ENCODE assay signal across 13 cellular contexts in the genomic region with DNA sequence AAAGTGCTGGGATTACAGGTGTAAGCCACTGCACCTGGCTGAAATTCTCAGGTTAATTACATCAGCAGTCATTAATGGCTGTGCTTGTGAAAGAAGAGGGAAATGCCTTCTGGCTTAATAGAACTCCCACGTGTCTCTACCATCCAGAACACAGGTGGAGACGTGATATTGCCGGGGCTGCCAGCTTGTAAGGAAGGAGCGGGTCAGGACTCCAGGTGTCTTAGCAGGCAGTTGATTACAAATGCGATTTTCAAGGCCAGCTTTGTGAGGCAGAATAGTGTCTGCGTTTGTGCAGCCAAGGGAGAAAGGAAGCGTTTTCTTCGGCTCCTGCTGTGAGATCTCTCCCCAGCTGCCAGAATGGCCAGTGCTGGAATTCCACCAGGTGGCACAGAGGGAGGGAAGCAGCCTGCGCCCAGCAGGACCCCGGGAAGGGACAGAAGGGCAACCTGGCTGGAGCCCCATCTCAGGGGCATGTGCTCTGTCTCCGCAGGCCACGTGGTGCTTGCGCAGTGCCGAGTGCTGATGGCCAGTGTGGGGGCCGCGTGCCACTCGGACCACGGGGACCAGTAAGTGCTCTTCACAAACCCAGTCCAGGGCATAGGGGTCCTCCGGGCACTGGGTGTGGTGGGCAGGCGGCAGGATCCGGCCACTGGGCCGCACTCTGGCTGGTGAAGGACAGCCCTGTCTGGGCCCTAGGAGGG. TPM values are rescaled to one million over a fixed set of nuclear protein-coding genes. Genes with fewer than 3 reads are reported as not detected.
DNase-seq lines count a peak whose midpoint lies in the region; FAIRE-seq and TF ChIP-seq lines count a peak whose summit lies in the region.
"Had no signal": no experiment of that assay in that cellular context is flagged by ENCODE, and none has a peak within 500 bp of the region (broad histone marks: within the 10 kb centered on the region; RNA-seq: fewer than 3 reads in every experiment).

No MANE protein-coding gene starts in this region.

- TF ChIP-seq RAD21 in H1 (IDR thresholded peaks at IDR 0.05 in 1 of 2, conservative IDR thresholded peaks at IDR 0.05 in 1 of 2; ENCODE audit: low read depth in 2 of 2, low read length in 2 of 2) = 0 out of 4 replicates have a peak, but pooled peaks have one; percentile 2 to 11

- H3K27me3 Mint-ChIP-seq in activated CD4-positive, alpha-beta memory T cell treated with anti-CD3 and anti-CD28 coated beads for 36 hours = no peaks in the 10 kb centered on the region
- no peaks in the 10 kb centered on the region for H3K27me3 Mint-ChIP-seq in activated CD4-positive, alpha-beta memory T cell treated with anti-CD3 and anti-CD28 coated beads, Interleukin-2, amount 10 ng/mL, durations not matched to agents 7 days and 5 days
- H3K27me3 Mint-ChIP-seq: activated CD4-positive, alpha-beta T cell treated with anti-CD3 and anti-CD28 coated beads for 36 hours had no signal

- peak in 1 of 2 experiments; percentile 17; a peak in 1 of 3 replicates for TF ChIP-seq EP300 in H1 (IDR thresholded peaks at IDR 0.05; ENCODE audit: borderline replicate concordance in 1 of 2, low read depth in 2 of 2, low read length in 2 of 2)

- no peak; a peak in 1 of 3 replicates for TF ChIP-seq POLR2A in H1 (IDR thresholded peaks at IDR 0.05; ENCODE audit: control extremely low read depth in 1 of 2, low read depth in 2 of 2, low read length in 2 of 2)

- POLR2A ChIA-PET in activated CD4-positive, alpha-beta memory T cell treated with anti-CD3 and anti-CD28 coated beads for 36 hours (lab: Charles Lee) = no interaction called here
- POLR2A ChIA-PET in activated CD4-positive, alpha-beta memory T cell treated with anti-CD3 and anti-CD28 coated beads, Interleukin-2, amount 10 ng/mL, durations not matched to agents 7 days and 5 days (lab: Charles Lee) = no interaction called here
- POLR2A ChIA-PET in H1 (lab: Charles Lee; ENCODE audit: partially characterized antibody) = interaction anchor here (0.9 to 2.0 kb wide), 4 partner anchors 12 to 143 kb away, joined by 3 to 7 read pairs (median 3); no protein-coding TSS in a partner anchor

- no peak overlapping the region for H2BK120ac ChIP-seq in H1 (replicated peaks; ENCODE audit: low read depth, low read length)

- peaks cover 0 to 18% (median 13%) of the 10 kb centered on the region in 4 experiments; a peak in 6 of 7 replicates for H3K4me1 ChIP-seq in H1 (replicated peaks in 1 of 4; ENCODE audit: control insufficient read depth in 3 of 4, insufficient read depth in 4 of 4, low read length in 3 of 4)
- H3K4me1 ChIP-seq: vagina had no signal

- H3K9me3 Mint-ChIP-seq in activated CD4-positive, alpha-beta memory T cell treated with anti-CD3 and anti-CD28 coated beads for 36 hours = no peaks in the 10 kb centered on the region
- H3K9me3 Mint-ChIP-seq in activated CD4-positive, alpha-beta memory T cell treated with anti-CD3 and anti-CD28 coated beads, Interleukin-2, amount 10 ng/mL, durations not matched to agents 7 days and 5 days = no peaks in the 10 kb centered on the region
- H3K9me3 Mint-ChIP-seq: neural crest cell had no signal

- no peak overlapping the region for H3K27ac Mint-ChIP-seq in activated CD4-positive, alpha-beta memory T cell treated with anti-CD3 and anti-CD28 coated beads for 36 hours
- H3K27ac Mint-ChIP-seq in activated CD4-positive, alpha-beta memory T cell treated with anti-CD3 and anti-CD28 coated beads, Interleukin-2, amount 10 ng/mL, durations not matched to agents 7 days and 5 days = no peak overlapping the region
- H3K27ac Mint-ChIP-seq: activated CD4-positive, alpha-beta T cell treated with anti-CD3 and anti-CD28 coated beads for 36 hours had no signal

- H2BK20ac ChIP-seq in H1 (ENCODE audit: low read length) = no peak overlapping the region

- TF ChIP-seq CTCF in H1 (IDR thresholded peaks at IDR 0.05; ENCODE audit: control extremely low read depth in 1 of 3, insufficient read depth in 1 of 3, low read depth in 1 of 3, low read length in 3 of 3) = no peak

- peak overlapping the region; percentile 21 to 22; a peak in 2 of 4 replicates for H3K4me2 ChIP-seq in H1 (ENCODE audit: insufficient read depth in 1 of 2, low read depth in 2 of 2, low read length in 2 of 2)

- no peak overlapping the region for H2AFZ ChIP-seq in H1 (ENCODE audit: low read length)

- H3K4ac ChIP-seq in H1 (replicated peaks; ENCODE audit: insufficient read length, low read depth, low read length) = peak overlapping the region; percentile 75

- peaks cover 2 to 4% of the 10 kb centered on the region in 2 experiments for H4K20me1 ChIP-seq in H1 (replicated peaks in 1 of 2; ENCODE audit: control insufficient read depth in 1 of 2, insufficient read depth in 2 of 2, low read length in 2 of 2)

- peak overlapping the region; percentile 95 for H3K18ac ChIP-seq in H1 (ENCODE audit: extremely low read depth, low read length)

- H3K56ac ChIP-seq in H1 (replicated peaks; ENCODE audit: insufficient read length, low read depth, low read length) = peak overlapping the region; percentile 56

- 72% methylated on average over 22 of the region's 22 CpGs; no CpG with 5 or more reads in 1 of the 2 experiments for WGBS in H1 (ENCODE audit: extremely low coverage in 1 of 2, insufficient coverage in 1 of 2, insufficient read length in 1 of 2, insufficient replicate concordance in 2 of 2, low coverage in 1 of 2, low lambda C conversion rate in 2 of 2, missing lambda C conversion rate in 1 of 2), 2 experiments

- peaks cover 21% of the 10 kb centered on the region for H3K36me3 Mint-ChIP-seq in activated CD4-positive, alpha-beta memory T cell treated with anti-CD3 and anti-CD28 coated beads for 36 hours
- H3K36me3 Mint-ChIP-seq in activated CD4-positive, alpha-beta memory T cell treated with anti-CD3 and anti-CD28 coated beads, Interleukin-2, amount 10 ng/mL, durations not matched to agents 7 days and 5 days (ENCODE audit: low read depth) = peaks cover 9% of the 10 kb centered on the region

- H3K4me3 ChIP-seq in H1 (ENCODE audit: extremely low read depth in 1 of 4, insufficient read depth in 2 of 4, low read depth in 3 of 4, low read length in 4 of 4) = no peak overlapping the region
- H3K4me3 ChIP-seq: vagina had no signal

- H3K23me2 ChIP-seq in H1 (ENCODE audit: low read depth, low read length) = no peaks in the 10 kb centered on the region

- no peaks in the 10 kb centered on the region for H3K79me2 ChIP-seq in H1 (ENCODE audit: control insufficient read depth in 1 of 2, insufficient read depth in 2 of 2, low read length in 2 of 2)

- H3K23ac ChIP-seq in H1 (ENCODE audit: insufficient read length) = no peak overlapping the region

- CTCF ChIA-PET in activated CD4-positive, alpha-beta memory T cell treated with anti-CD3 and anti-CD28 coated beads for 36 hours (lab: Charles Lee) = interaction anchor here (0.6 kb wide), 1 partner anchor 217 kb away, joined by 3 read pairs; no protein-coding TSS in a partner anchor
- CTCF ChIA-PET in activated CD4-positive, alpha-beta memory T cell treated with anti-CD3 and anti-CD28 coated beads, Interleukin-2, amount 10 ng/mL, durations not matched to agents 7 days and 5 days (lab: Charles Lee) = no interaction called here
- CTCF ChIA-PET in H1 (lab: Charles Lee; ENCODE audit: partially characterized antibody) = no interaction called here

- H3K79me1 ChIP-seq in H1 (ENCODE audit: low read depth, low read length) = 0 out of 2 replicates have a peak, but pooled peaks cover 2% of the 10 kb centered on the region

- no peaks in the 10 kb centered on the region for H3K9me3 ChIP-seq in H1 (ENCODE audit: insufficient read depth in 2 of 2, low read depth in 1 of 2, low read length in 1 of 2)
- H3K9me3 ChIP-seq: vagina had no signal

- H3K27ac ChIP-seq in H1 (ENCODE audit: low read depth, low read length) = peak overlapping the region; percentile 30; the same call in 1 of the 2 replicates
- H3K27ac ChIP-seq: vagina had no signal

- H3K4me1 Mint-ChIP-seq in activated CD4-positive, alpha-beta memory T cell treated with anti-CD3 and anti-CD28 coated beads for 36 hours (ENCODE audit: low read depth) = no peaks in the 10 kb centered on the region
- H3K4me1 Mint-ChIP-seq in activated CD4-positive, alpha-beta memory T cell treated with anti-CD3 and anti-CD28 coated beads, Interleukin-2, amount 10 ng/mL, durations not matched to agents 7 days and 5 days = no peaks in the 10 kb centered on the region
- H3K4me1 Mint-ChIP-seq: activated CD4-positive, alpha-beta T cell treated with anti-CD3 and anti-CD28 coated beads for 36 hours had no signal

- no peaks in the 10 kb centered on the region for H3K27me3 ChIP-seq in H1 (replicated peaks in 1 of 4; ENCODE audit: control insufficient read depth in 3 of 4, extremely low read depth in 1 of 4, insufficient read depth in 3 of 4, low read length in 3 of 4)
- H3K27me3 ChIP-seq: vagina had no signal

- H4K91ac ChIP-seq in H1 (replicated peaks; ENCODE audit: insufficient read length, low read length) = peak overlapping the region; percentile 69

- H3K9ac ChIP-seq in H1 (replicated peaks in 1 of 4; ENCODE audit: extremely low read depth in 1 of 4, low read depth in 3 of 4, low read length in 3 of 4) = peak overlapping the region in 1 of 4 experiments; percentile 12; a peak in 2 of 7 replicates

- 0 out of 2 replicates have a peak overlapping the region, but pooled peaks have one; percentile 27 for H2BK12ac ChIP-seq in H1 (ENCODE audit: low read depth, low read length)

- no peak overlapping the region for H3K14ac ChIP-seq in H1 (ENCODE audit: insufficient read length)

- no peak overlapping the region for H3K4me3 Mint-ChIP-seq in activated CD4-positive, alpha-beta memory T cell treated with anti-CD3 and anti-CD28 coated beads for 36 hours
- H3K4me3 Mint-ChIP-seq in activated CD4-positive, alpha-beta memory T cell treated with anti-CD3 and anti-CD28 coated beads, Interleukin-2, amount 10 ng/mL, durations not matched to agents 7 days and 5 days = no peak overlapping the region
- H3K4me3 Mint-ChIP-seq: activated CD4-positive, alpha-beta T cell treated with anti-CD3 and anti-CD28 coated beads for 36 hours; neural crest cell had no signal

- H2AK5ac ChIP-seq in H1 (ENCODE audit: low read depth, low read length) = 0 out of 2 replicates have a peak overlapping the region, but pooled peaks have one; percentile 4

- peaks cover 0 to 15% (median 6%) of the 10 kb centered on the region in 4 experiments; a peak in 5 of 8 replicates for H3K36me3 ChIP-seq in H1 (ENCODE audit: control insufficient read depth in 2 of 4, insufficient read depth in 4 of 4, low read length in 3 of 4)
- H3K36me3 ChIP-seq: vagina had no signal

- H2BK15ac ChIP-seq in H1 (ENCODE audit: low read length) = 0 out of 2 replicates have a peak overlapping the region, but pooled peaks have one; percentile 16

- peak; percentile 6 for DNase-seq in activated CD4-positive, alpha-beta memory T cell treated with anti-CD3 and anti-CD28 coated beads for 36 hours
- no peak for DNase-seq in activated CD4-positive, alpha-beta memory T cell treated with anti-CD3 and anti-CD28 coated beads, Interleukin-2, amount 10 ng/mL, durations not matched to agents 7 days and 5 days
- DNase-seq in NCI-H2171 (lab: John Stamatoyannopoulos, UW) = peak; percentile 33
- DNase-seq in H1 (ENCODE audit: low read depth in 1 of 2, low spot score in 2 of 2) = peak in 1 of 2 experiments; percentile 65
- peak; percentile 77 for DNase-seq in posterior vena cava (ENCODE audit: low spot score)
- no peak for DNase-seq in activated CD4-positive, alpha-beta T cell treated with anti-CD3 and anti-CD28 coated beads, Interleukin-2, amount 50 U/mL, for 1 hour
- DNase-seq in NCI-H1092 (lab: John Stamatoyannopoulos, UW) = no peak
- no peak for DNase-seq in anterior cingulate cortex (lab: John Stamatoyannopoulos, UW)
- DNase-seq: activated CD4-positive, alpha-beta T cell treated with anti-CD3 and anti-CD28 coated beads for 36 hours; KBM-7; left cardiac atrium had no signal

- peak; percentile 72 for FAIRE-seq in H1 (lab: Jason Lieb, UNC)

- 0 out of 2 replicates have a peak overlapping the region, but pooled peaks have one; percentile 19 for H4K8ac ChIP-seq in H1 (ENCODE audit: extremely low read depth, insufficient read depth, low read length)

- peak overlapping the region; percentile 52; the same call in 1 of the 2 replicates for H2BK5ac ChIP-seq in H1 (ENCODE audit: low read depth, low read length)

- intact Hi-C loops in activated CD4-positive, alpha-beta memory T cell treated with anti-CD3 and anti-CD28 coated beads for 36 hours (cut with micrococcal nuclease) = no loop called here
- intact Hi-C loops in posterior vena cava (cut with DNase I) = no loop called here

- no peak overlapping the region for H4K5ac ChIP-seq in H1 (ENCODE audit: insufficient read length, low read depth, low read length)

RNA-seq across cellular contexts. Expression of gene ESPNL, which starts 3.7 kb away (rescaled TPM):
- total RNA-seq in activated CD4-positive, alpha-beta memory T cell treated with anti-CD3 and anti-CD28 coated beads for 36 hours = under 1 TPM; 0.12 to 0.14 TPM
- under 1 TPM; 0.05 to 0.18 TPM for total RNA-seq in activated CD4-positive, alpha-beta memory T cell treated with anti-CD3 and anti-CD28 coated beads, Interleukin-2, amount 10 ng/mL, durations not matched to agents 7 days and 5 days
- total RNA-seq in H1 (2021; fragmentation: NEBNext Ultra II Directional; extraction: Animal tissue kit (Norgen Biotek cat#: 25700)) = 1.3 and 1.8 TPM in 2 replicates
- 0.68 and 1.6 TPM in 2 replicates for polyA plus RNA-seq in H1 (2011; rRNA removed)
- 1.3 TPM for polyA plus RNA-seq in H1 (2011; cell fraction: cytosol; rRNA removed)
- polyA plus RNA-seq in H1 (2011; cell fraction: nucleus; rRNA removed) = 2.8 TPM
- 0.54 to 1.2 TPM (median 0.82 TPM) in 4 replicates for polyA plus RNA-seq in H1 (2012, experiment 1 of 2)
- polyA plus RNA-seq in H1 (2012, experiment 2 of 2) = 0.66 TPM
- polyA plus RNA-seq in H1 (2013, experiment 1 of 2) = 0.75 TPM
- polyA plus RNA-seq in H1 (2013, experiment 2 of 2) = 0.64 TPM
- polyA minus RNA-seq in H1 (2011; rRNA and poly(A)+ RNA removed) = 0.15 and 0.60 TPM in 2 replicates
- 0.73 TPM for polyA minus RNA-seq in H1 (2011; cell fraction: cytosol; rRNA and poly(A)+ RNA removed)
- polyA minus RNA-seq in H1 (2011; cell fraction: nucleus; rRNA and poly(A)+ RNA removed) = 1.2 TPM
- total RNA-seq in posterior vena cava = 1 to 10 TPM in 1 of 2 donors, under 1 TPM in 1; 0.24 to 3.0 TPM

RNA-seq across cellular contexts. Expression of gene SCLY, which starts 35.7 kb away (rescaled TPM):
- total RNA-seq in activated CD4-positive, alpha-beta memory T cell treated with anti-CD3 and anti-CD28 coated beads for 36 hours = 10 to 100 TPM; 47.9 to 51.8 TPM
- 10 to 100 TPM; 22.0 to 22.6 TPM for total RNA-seq in activated CD4-positive, alpha-beta memory T cell treated with anti-CD3 and anti-CD28 coated beads, Interleukin-2, amount 10 ng/mL, durations not matched to agents 7 days and 5 days
- 79.0 and 83.7 TPM in 2 replicates for total RNA-seq in H1 (2021; fragmentation: NEBNext Ultra II Directional; extraction: Animal tissue kit (Norgen Biotek cat#: 25700))
- polyA plus RNA-seq in H1 (2011; rRNA removed) = 79.5 and 111 TPM in 2 replicates
- 68.5 TPM for polyA plus RNA-seq in H1 (2011; cell fraction: cytosol; rRNA removed)
- polyA plus RNA-seq in H1 (2011; cell fraction: nucleus; rRNA removed) = 100.0 TPM
- 65.1 to 71.0 TPM (median 67.4 TPM) in 4 replicates for polyA plus RNA-seq in H1 (2012, experiment 1 of 2)
- polyA plus RNA-seq in H1 (2012, experiment 2 of 2) = 70.8 TPM
- polyA plus RNA-seq in H1 (2013, experiment 1 of 2) = 43.4 TPM
- 44.4 TPM for polyA plus RNA-seq in H1 (2013, experiment 2 of 2)
- 63.7 and 76.3 TPM in 2 replicates for polyA minus RNA-seq in H1 (2011; rRNA and poly(A)+ RNA removed)
- 40.9 TPM for polyA minus RNA-seq in H1 (2011; cell fraction: cytosol; rRNA and poly(A)+ RNA removed)
- polyA minus RNA-seq in H1 (2011; cell fraction: nucleus; rRNA and poly(A)+ RNA removed) = 77.6 TPM
- 10 to 100 TPM in 1 of 2 donors, 1 to 10 TPM in 1; 8.6 to 11.5 TPM for total RNA-seq in posterior vena cava

RNA-seq across cellular contexts. Expression of gene KLHL30, which starts 42.0 kb away (rescaled TPM):
- not detected for total RNA-seq in activated CD4-positive, alpha-beta memory T cell treated with anti-CD3 and anti-CD28 coated beads for 36 hours
- not detected for total RNA-seq in activated CD4-positive, alpha-beta memory T cell treated with anti-CD3 and anti-CD28 coated beads, Interleukin-2, amount 10 ng/mL, durations not matched to agents 7 days and 5 days
- 0.08 TPM in 1 of 2 replicates, not detected in the other for total RNA-seq in H1 (2021; fragmentation: NEBNext Ultra II Directional; extraction: Animal tissue kit (Norgen Biotek cat#: 25700))
- 0.03 TPM in 1 of 2 replicates, not detected in the other for polyA plus RNA-seq in H1 (2011; rRNA removed)
- polyA plus RNA-seq in H1 (2011; cell fraction: cytosol; rRNA removed) = 0.01 TPM
- polyA plus RNA-seq in H1 (2011; cell fraction: nucleus; rRNA removed) = 0.07 TPM
- not detected in 4 replicates for polyA plus RNA-seq in H1 (2012, experiment 1 of 2)
- polyA plus RNA-seq in H1 (2012, experiment 2 of 2) = not detected
- polyA plus RNA-seq in H1 (2013, experiment 1 of 2) = not detected
- not detected for polyA plus RNA-seq in H1 (2013, experiment 2 of 2)
- not detected in 2 replicates for polyA minus RNA-seq in H1 (2011; rRNA and poly(A)+ RNA removed)
- not detected for polyA minus RNA-seq in H1 (2011; cell fraction: cytosol; rRNA and poly(A)+ RNA removed)
- not detected for polyA minus RNA-seq in H1 (2011; cell fraction: nucleus; rRNA and poly(A)+ RNA removed)
- total RNA-seq in posterior vena cava = 10 to 100 TPM in 1 of 2 donors, 1 to 10 TPM in 1; 9.6 to 10.7 TPM
- total RNA-seq: activated CD4-positive, alpha-beta T cell treated with anti-CD3 and anti-CD28 coated beads for 36 hours had no signal

Comparison
In these comparisons a context has a peak if more than half of its experiments do, and no peak if none do; other contexts are left out.
1. DNase-seq: peak in activated CD4-positive, alpha-beta memory T cell treated with anti-CD3 and anti-CD28 coated beads for 36 hours (single experiment), NCI-H2171 (single experiment) and posterior vena cava (single experiment); none in activated CD4-positive, alpha-beta memory T cell treated with anti-CD3 and anti-CD28 coated beads, Interleukin-2, amount 10 ng/mL, durations not matched to agents 7 days and 5 days (single experiment), activated CD4-positive, alpha-beta T cell treated with anti-CD3 and anti-CD28 coated beads, Interleukin-2, amount 50 U/mL, for 1 hour (single experiment), NCI-H1092 (single experiment) and anterior cingulate cortex (0 of 58).